ENCODE assay signal across 2 cellular contexts in genomic region chrX:100048156-100048555, GRCh38.
TF ChIP-seq lines count a peak whose summit lies in the region.

No MANE protein-coding gene starts in this region.

TF ChIP-seq in GM23338, 12 proteins besides CTCF, POLR2A, EP300 and RAD21:
- TF ChIP-seq EZH2phosphoT487 (IDR thresholded peaks at IDR 0.05; ENCODE audit: unreplicated experiment) (no peak), ZNF331 (CRISPR knock-in tag; IDR thresholded peaks at IDR 0.05; ENCODE audit: low read depth) (no peak), EZH2 (IDR thresholded peaks at IDR 0.05; ENCODE audit: low read depth, unreplicated experiment) (no peak), ZNF114 (CRISPR knock-in tag; IDR thresholded peaks at IDR 0.05) (no peak), JUNB (IDR thresholded peaks at IDR 0.05; ENCODE audit: unreplicated experiment) (no peak), ETS1 (IDR thresholded peaks at IDR 0.05) (no peak), NANOG (IDR thresholded peaks at IDR 0.05; ENCODE audit: borderline replicate concordance) (no peak)

TF ChIP-seq in H1, 55 proteins besides CTCF, POLR2A, EP300 and RAD21 (continued from another document):
- TF ChIP-seq CTBP2 (IDR thresholded peaks at IDR 0.05; ENCODE audit: borderline replicate concordance, insufficient read depth, insufficient read length, low read length) (no peak), ASH2L (IDR thresholded peaks at IDR 0.05; ENCODE audit: low read length) (no peak), YY1 (IDR thresholded peaks at IDR 0.05; ENCODE audit: low read depth, low read length) (no peak), POLR2AphosphoS5 (IDR thresholded peaks at IDR 0.05; ENCODE audit: low read depth, low read length) (no peak), HDAC2 (IDR thresholded peaks at IDR 0.05; ENCODE audit: borderline replicate concordance in 1 of 2, low read depth in 2 of 2, low read length in 2 of 2) (no peak)
